ENCODE assay signal across 14 cellular contexts in the genomic region with DNA sequence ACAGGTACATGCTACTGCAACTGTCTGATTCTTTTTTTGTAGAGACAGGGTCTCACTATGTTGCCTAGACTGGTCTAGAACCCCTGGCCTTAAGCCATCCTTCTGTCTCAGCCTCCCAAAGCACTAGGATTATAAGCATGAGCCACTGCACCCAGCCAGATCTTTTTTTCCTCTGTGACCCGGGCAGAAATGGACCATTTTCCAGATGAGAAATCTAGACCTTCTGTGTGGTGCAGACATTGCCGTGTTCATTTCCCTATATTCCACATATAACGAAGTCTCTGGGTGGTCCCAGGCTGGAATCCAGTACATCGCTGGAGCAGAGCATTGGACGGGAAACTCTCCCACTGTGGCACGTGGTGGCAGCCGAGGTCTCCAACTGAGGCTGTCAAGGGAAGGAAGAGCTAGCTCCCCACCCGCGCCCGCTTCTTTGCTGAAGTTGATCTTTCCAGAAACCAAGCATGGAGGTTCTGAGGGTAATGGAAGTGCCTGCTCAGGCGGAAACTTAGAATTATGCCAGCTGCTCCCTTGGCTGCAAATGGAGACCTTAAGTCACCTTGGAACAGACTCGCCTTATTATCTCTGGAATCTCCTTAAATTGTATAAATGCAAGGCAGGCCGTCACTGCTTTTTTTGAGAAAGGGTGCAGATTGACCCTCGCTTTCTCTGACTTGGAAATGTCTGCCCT.
"Had no signal": no experiment of that assay in that cellular context is flagged by ENCODE, and none has a peak within 500 bp of the region (broad histone marks: within the 10 kb centered on the region; RNA-seq: fewer than 3 reads in every experiment).

No MANE protein-coding gene starts in this region.

- H3K9ac ChIP-seq: neural progenitor cell had no signal

- H3K9me3 ChIP-seq: colonic mucosa, upper lobe of right lung had no signal

- H3K36me3 Mint-ChIP-seq: brain; neural progenitor cell; stimulated activated memory B cell treated with anti-CD40 and anti-IgM and Interleukin-4, amounts not matched to agents 10 μg/mL and 1 μg/mL and 100 μg/mL, for 72 hours had no signal

- H3K4me3 Mint-ChIP-seq: activated naive CD4-positive, alpha-beta T cell treated with anti-CD3 and anti-CD28 coated beads for 36 hours; activated T-cell treated with anti-CD3 and anti-CD28 coated beads, Interleukin-2, amount 50 U/mL, for 4 hours; brain; neural progenitor cell had no signal

- H3K4me1 ChIP-seq: colonic mucosa had no signal

- DNase-seq: activated CD4-positive, alpha-beta T cell treated with anti-CD3 and anti-CD28 coated beads, Interleukin-2, amount 50 U/mL, for 1 hour; activated CD4-positive, CD25-positive, alpha-beta regulatory T cell treated with anti-CD3 and anti-CD28 coated beads, Interleukin-2, amount 50 U/mL, for 72 hours; activated CD8-positive, alpha-beta memory T cell treated with anti-CD3 and anti-CD28 coated beads, Interleukin-2, amount 50 U/mL, for 4 hours; activated naive CD4-positive, alpha-beta T cell treated with anti-CD3 and anti-CD28 coated beads for 36 hours; activated T-cell treated with anti-CD3 and anti-CD28 coated beads, Interleukin-2, amount 50 U/mL, for 4 hours; anterior cingulate cortex; left ventricle myocardium inferior; sigmoid colon; stimulated activated CD4-positive, alpha-beta T cell treated with anti-CD3 and anti-CD28 coated beads, Interleukin-4, amount 100 ng/mL, for 4 hours had no signal

- H3K9me3 Mint-ChIP-seq: activated T-cell treated with anti-CD3 and anti-CD28 coated beads, Interleukin-2, amount 50 U/mL, for 4 hours; stimulated activated memory B cell treated with anti-CD40 and anti-IgM and Interleukin-4, amounts not matched to agents 10 μg/mL and 1 μg/mL and 100 μg/mL, for 72 hours had no signal

- H2AFZ ChIP-seq: neural progenitor cell had no signal

- H3K4me3 ChIP-seq: colonic mucosa, left ventricle myocardium inferior, neural progenitor cell, sigmoid colon, upper lobe of right lung had no signal

- H3K4me2 ChIP-seq: neural progenitor cell had no signal

- H3K27me3 ChIP-seq: colonic mucosa had no signal

- H3K27ac Mint-ChIP-seq: activated naive CD4-positive, alpha-beta T cell treated with anti-CD3 and anti-CD28 coated beads for 36 hours; neural progenitor cell had no signal

- H3K36me3 ChIP-seq: colonic mucosa, left ventricle myocardium inferior, neural progenitor cell, sigmoid colon, upper lobe of right lung had no signal

- H3K27ac ChIP-seq: colonic mucosa, left ventricle myocardium inferior, neural progenitor cell, sigmoid colon, upper lobe of right lung had no signal
